In genomic region chr17:51166987-51167931, GRCh38 we compare ENCODE assay signal across 1 cellular context.
TF ChIP-seq lines count a peak whose summit lies in the region.

No MANE protein-coding gene starts in this region.

TF ChIP-seq in HepG2, 621 proteins besides CTCF, POLR2A, EP300 and RAD21 (continued from another document and continues in another):
- TF ChIP-seq ZNF580 (CRISPR knock-in tag; IDR thresholded peaks at IDR 0.05; ENCODE audit: borderline replicate concordance, low read depth) (peak; percentile 82; the same call in 1 of the 2 replicates), SALL1 (CRISPR knock-in tag; IDR thresholded peaks at IDR 0.05) (peak; percentile 29; the same call in 1 of the 2 replicates), KLF11 (CRISPR knock-in tag; IDR thresholded peaks at IDR 0.05) (no peak), BORCS8-MEF2B (CRISPR knock-in tag; IDR thresholded peaks at IDR 0.05) (peak; percentile 61; the same call in 1 of the 2 replicates), MIXL1 (CRISPR knock-in tag; IDR thresholded peaks at IDR 0.05) (no peak), ZBTB20 (CRISPR knock-in tag; IDR thresholded peaks at IDR 0.05; ENCODE audit: borderline replicate concordance, low read depth) (no peak; the same call in 1 of the 2 replicates), TEF (CRISPR knock-in tag; IDR thresholded peaks at IDR 0.05) (no peak), PAWR (CRISPR knock-in tag; IDR thresholded peaks at IDR 0.05; ENCODE audit: borderline replicate concordance) (no peak; the same call in 1 of the 2 replicates), ZNF564 (CRISPR knock-in tag; IDR thresholded peaks at IDR 0.05) (no peak), NFAT5 (CRISPR knock-in tag; IDR thresholded peaks at IDR 0.05) (no peak), SIN3A (IDR thresholded peaks at IDR 0.05; ENCODE audit: borderline replicate concordance, low read depth, low read length) (no peak), ZNF296 (CRISPR knock-in tag; conservative IDR thresholded peaks at IDR 0.05) (no peak), ZNF761 (CRISPR knock-in tag; conservative IDR thresholded peaks at IDR 0.05) (no peak), ZNF644 (CRISPR knock-in tag; IDR thresholded peaks at IDR 0.05; ENCODE audit: low read depth) (no peak), ISL2 (CRISPR knock-in tag; IDR thresholded peaks at IDR 0.05) (peak; percentile 58; the same call in 1 of the 2 replicates), NFATC3 (CRISPR knock-in tag; IDR thresholded peaks at IDR 0.05) (no peak), ZNF704 (CRISPR knock-in tag; IDR thresholded peaks at IDR 0.05; ENCODE audit: borderline replicate concordance) (no peak), FOXA1 (IDR thresholded peaks at IDR 0.05) (no peak), FOXA1 (CRISPR knock-in tag; IDR thresholded peaks at IDR 0.05) (no peak), NFE2L1 (CRISPR knock-in tag; IDR thresholded peaks at IDR 0.05; ENCODE audit: borderline replicate concordance) (no peak), PRDM10 (CRISPR knock-in tag; IDR thresholded peaks at IDR 0.05; ENCODE audit: low read depth) (no peak), SIN3B (IDR thresholded peaks at IDR 0.05; ENCODE audit: low read length) (no peak), ZNF710 (CRISPR knock-in tag; IDR thresholded peaks at IDR 0.05; ENCODE audit: borderline replicate concordance) (peak; percentile 0; the same call in 1 of the 2 replicates), SKI (IDR thresholded peaks at IDR 0.05; ENCODE audit: partially characterized antibody) (no peak), ZNF280D (CRISPR knock-in tag; IDR thresholded peaks at IDR 0.05) (no peak), BCLAF1 (IDR thresholded peaks at IDR 0.05) (no peak), TARDBP (CRISPR knock-in tag; IDR thresholded peaks at IDR 0.05) (peak; percentile 74; the same call in 1 of the 2 replicates), ZNF891 (CRISPR knock-in tag; IDR thresholded peaks at IDR 0.05) (no peak), ZNF570 (CRISPR knock-in tag; IDR thresholded peaks at IDR 0.05; ENCODE audit: borderline replicate concordance) (peak; percentile 32; the same call in 1 of the 2 replicates), GTF3A (CRISPR knock-in tag; conservative IDR thresholded peaks at IDR 0.05) (peak; percentile 76; the same call in 1 of the 2 replicates), ARNT (IDR thresholded peaks at IDR 0.05) (no peak), ZNF451 (CRISPR knock-in tag; IDR thresholded peaks at IDR 0.05) (0 out of 2 replicates have a peak, but pooled peaks have one; percentile 31), ZNF10 (CRISPR knock-in tag; IDR thresholded peaks at IDR 0.05; ENCODE audit: borderline replicate concordance, low read depth) (no peak)
